In genomic region chr1:48371598-48371997, GRCh38 we compare ENCODE assay signal across 30 cellular contexts.
"Had no signal": no experiment of that assay in that cellular context is flagged by ENCODE, and none has a peak within 500 bp of the region (broad histone marks: within the 10 kb centered on the region; RNA-seq: fewer than 3 reads in every experiment).

No MANE protein-coding gene starts in this region.

- H3K9ac ChIP-seq: SK-N-SH had no signal

- DNase-seq: activated CD4-positive, alpha-beta T cell treated with anti-CD3 and anti-CD28 coated beads for 36 hours; activated CD4-positive, alpha-beta T cell treated with anti-CD3 and anti-CD28 coated beads, Interleukin-2, amount 10 ng/mL, durations not matched to agents 7 days and 5 days; activated CD4-positive, alpha-beta T cell treated with anti-CD3 and anti-CD28 coated beads, Interleukin-2, amount 50 U/mL, for 48 hours; activated CD8-positive, alpha-beta T cell treated with anti-CD3 and anti-CD28 coated beads, Interleukin-2, amount 10 ng/mL, durations not matched to agents 7 days and 5 days; activated gamma-delta T cell; activated naive CD4-positive, alpha-beta T cell treated with Interleukin-2 at 50 U/mL for 16 hours; activated naive CD8-positive, alpha-beta T cell treated with anti-CD3 and anti-CD28 coated beads, Interleukin-2, amount 10 ng/mL, durations not matched to agents 7 days and 5 days; activated T-cell treated with anti-CD3 and anti-CD28 coated beads, Interleukin-2, amount 50 U/mL, for 24 hours; amygdala; Kasumi-1; MG63; NCI-H1092; NCI-H1436 treated with DMSO at 0.1 percent for 48 hours; NCI-H1694 treated with DMSO at 0.1 percent for 48 hours; NCI-H2029; NCI-H345; NCI-H524 treated with DMSO at 0.1 percent for 48 hours; NK-92 treated with Interleukin-12 subunit alpha and Interleukin-12 subunit beta, amount 100 ng/mL, for 24 hours; Right ventricle myocardium superior; SK-N-SH had no signal

- H3K4me3 ChIP-seq: ascending aorta, cardiac muscle cell, MG63, SJSA1 had no signal

- H3K4me1 Mint-ChIP-seq: activated CD4-positive, alpha-beta T cell treated with anti-CD3 and anti-CD28 coated beads for 36 hours; activated CD4-positive, alpha-beta T cell treated with anti-CD3 and anti-CD28 coated beads, Interleukin-2, amount 10 ng/mL, durations not matched to agents 7 days and 5 days; activated naive CD4-positive, alpha-beta T cell treated with anti-CD3 and anti-CD28 coated beads, Interleukin-2, amount 50 U/mL, for 24 hours; activated naive CD8-positive, alpha-beta T cell treated with anti-CD3 and anti-CD28 coated beads, Interleukin-2, amount 10 ng/mL, durations not matched to agents 7 days and 5 days; central memory CD8-positive, alpha-beta T cell; WTC11 had no signal

- ATAC-seq: activated CD4-positive, alpha-beta T cell treated with anti-CD3 and anti-CD28 coated beads for 36 hours; activated CD4-positive, CD25-positive, alpha-beta regulatory T cell treated with anti-CD3 and anti-CD28 coated beads, Interleukin-2, amount 50 U/mL, for 24 hours; activated CD8-positive, alpha-beta T cell treated with anti-CD3 and anti-CD28 coated beads, Interleukin-2, amount 10 ng/mL, durations not matched to agents 7 days and 5 days; WTC11 had no signal

- H3K4me3 Mint-ChIP-seq: activated CD4-positive, alpha-beta T cell treated with anti-CD3 and anti-CD28 coated beads for 36 hours; activated CD4-positive, alpha-beta T cell treated with anti-CD3 and anti-CD28 coated beads, Interleukin-2, amount 10 ng/mL, durations not matched to agents 7 days and 5 days; activated CD8-positive, alpha-beta T cell treated with anti-CD3 and anti-CD28 coated beads, Interleukin-2, amount 10 ng/mL, durations not matched to agents 7 days and 5 days; activated naive CD4-positive, alpha-beta T cell treated with anti-CD3 and anti-CD28 coated beads, Interleukin-2, amount 50 U/mL, for 24 hours; activated naive CD8-positive, alpha-beta T cell treated with anti-CD3 and anti-CD28 coated beads, Interleukin-2, amount 10 ng/mL, durations not matched to agents 7 days and 5 days; activated T-cell treated with anti-CD3 and anti-CD28 coated beads, Interleukin-2, amount 50 U/mL, for 24 hours; central memory CD8-positive, alpha-beta T cell; T-helper 1 cell treated with Interleukin-12 subunit alpha and Interleukin-12 subunit beta and Interleukin-4 antibody, amounts not matched to agents 30 μg/mL and 1 μg/mL, for 36 hours; T-helper 2 cell treated with Interferon-gamma antibody and Interleukin-4, amounts not matched to agents 5 μg/mL and 100 μg/mL, for 36 hours; WTC11 had no signal

- H3K4me1 ChIP-seq: ascending aorta, SJSA1 had no signal

- H3K27me3 Mint-ChIP-seq: activated CD4-positive, alpha-beta T cell treated with anti-CD3 and anti-CD28 coated beads for 36 hours; activated CD4-positive, alpha-beta T cell treated with anti-CD3 and anti-CD28 coated beads, Interleukin-2, amount 10 ng/mL, durations not matched to agents 7 days and 5 days; activated naive CD4-positive, alpha-beta T cell treated with anti-CD3 and anti-CD28 coated beads, Interleukin-2, amount 50 U/mL, for 24 hours; activated naive CD8-positive, alpha-beta T cell treated with anti-CD3 and anti-CD28 coated beads, Interleukin-2, amount 10 ng/mL, durations not matched to agents 7 days and 5 days; activated T-cell treated with anti-CD3 and anti-CD28 coated beads, Interleukin-2, amount 50 U/mL, for 24 hours; central memory CD8-positive, alpha-beta T cell had no signal

- H3K27ac ChIP-seq: ascending aorta, cardiac muscle cell, SJSA1 had no signal

- H3K27me3 ChIP-seq: ascending aorta, cardiac muscle cell, MG63, SJSA1 had no signal

- H3K36me3 Mint-ChIP-seq: activated naive CD8-positive, alpha-beta T cell treated with anti-CD3 and anti-CD28 coated beads, Interleukin-2, amount 10 ng/mL, durations not matched to agents 7 days and 5 days had no signal

- H3K9me3 ChIP-seq: MG63, SK-N-SH had no signal

- H3K36me3 ChIP-seq: cardiac muscle cell, MG63, SJSA1 had no signal

- H3K27ac Mint-ChIP-seq: activated CD4-positive, alpha-beta T cell treated with anti-CD3 and anti-CD28 coated beads for 36 hours; activated CD4-positive, alpha-beta T cell treated with anti-CD3 and anti-CD28 coated beads, Interleukin-2, amount 10 ng/mL, durations not matched to agents 7 days and 5 days; activated CD8-positive, alpha-beta T cell treated with anti-CD3 and anti-CD28 coated beads, Interleukin-2, amount 10 ng/mL, durations not matched to agents 7 days and 5 days; activated naive CD4-positive, alpha-beta T cell treated with anti-CD3 and anti-CD28 coated beads, Interleukin-2, amount 50 U/mL, for 24 hours; activated naive CD8-positive, alpha-beta T cell treated with anti-CD3 and anti-CD28 coated beads, Interleukin-2, amount 10 ng/mL, durations not matched to agents 7 days and 5 days; activated T-cell treated with anti-CD3 and anti-CD28 coated beads, Interleukin-2, amount 50 U/mL, for 24 hours; activated T-helper 2 cell treated with anti-CD3 and anti-CD28 coated beads, Interferon-gamma antibody, Interleukin-2, Interleukin-4, amounts not matched to agents 10 μg/mL and 5 μg/mL and 100 μg/mL, durations not matched to agents 14 hours and 24 hours and 36 hours; T-helper 1 cell treated with Interleukin-12 subunit alpha and Interleukin-12 subunit beta and Interleukin-4 antibody, amounts not matched to agents 30 μg/mL and 1 μg/mL, for 36 hours; T-helper 2 cell treated with Interferon-gamma antibody and Interleukin-4, amounts not matched to agents 5 μg/mL and 100 μg/mL, for 36 hours; WTC11 had no signal
